Comparison of ENCODE assay signal across 1 cellular context in genomic region chr16:71623597-71623996, GRCh38.
A peak's percentile ranks its signal among the peaks of the same experiment; 100 is the strongest.
TF ChIP-seq lines count a peak whose summit lies in the region.

No MANE protein-coding gene starts in this region.

TF ChIP-seq in HepG2, 621 proteins besides CTCF, POLR2A, EP300 and RAD21 (continues in another document):
- TF ChIP-seq ZNF263 (CRISPR knock-in tag; IDR thresholded peaks at IDR 0.05) (no peak), AHDC1 (CRISPR knock-in tag; IDR thresholded peaks at IDR 0.05; ENCODE audit: borderline replicate concordance) (peak; percentile 20; the same call in 1 of the 2 replicates), ZXDC (CRISPR knock-in tag; IDR thresholded peaks at IDR 0.05) (no peak), HNF4G (IDR thresholded peaks at IDR 0.05; ENCODE audit: borderline replicate concordance, low read depth, low read length) (peak; percentile 66), HNF4G (CRISPR knock-in tag; IDR thresholded peaks at IDR 0.05; ENCODE audit: borderline replicate concordance, low read depth) (peak; percentile 71; the same call in 1 of the 2 replicates), SALL1 (CRISPR knock-in tag; IDR thresholded peaks at IDR 0.05) (peak; percentile 25; the same call in 1 of the 2 replicates), SAP130 (CRISPR knock-in tag; IDR thresholded peaks at IDR 0.05; ENCODE audit: low read depth) (peak; percentile 65), ZNF607 (CRISPR knock-in tag; IDR thresholded peaks at IDR 0.05; ENCODE audit: borderline replicate concordance) (peak; percentile 41; the same call in 1 of the 2 replicates), NONO (IDR thresholded peaks at IDR 0.05) (no peak), NONO (CRISPR knock-in tag; conservative IDR thresholded peaks at IDR 0.05) (no peak), LCORL (IDR thresholded peaks at IDR 0.05) (no peak), LCORL (CRISPR knock-in tag; IDR thresholded peaks at IDR 0.05) (peak; percentile 75; the same call in 1 of the 2 replicates), ZNF644 (CRISPR knock-in tag; IDR thresholded peaks at IDR 0.05; ENCODE audit: low read depth) (0 out of 2 replicates have a peak, but pooled peaks have one; percentile 38), ZNF430 (CRISPR knock-in tag; IDR thresholded peaks at IDR 0.05) (peak; percentile 59; the same call in 1 of the 2 replicates), MED13 (CRISPR knock-in tag; IDR thresholded peaks at IDR 0.05) (no peak), ZNF484 (CRISPR knock-in tag; IDR thresholded peaks at IDR 0.05; ENCODE audit: borderline replicate concordance, low read depth) (no peak), ZNF331 (CRISPR knock-in tag; IDR thresholded peaks at IDR 0.05) (peak; percentile 57; the same call in 1 of the 2 replicates), HNF4A (CRISPR knock-in tag; IDR thresholded peaks at IDR 0.05) (peak; percentile 84), HDAC2 (CRISPR knock-in tag; IDR thresholded peaks at IDR 0.05) (peak; percentile 53; the same call in 1 of the 2 replicates), CEBPG (CRISPR knock-in tag; IDR thresholded peaks at IDR 0.05) (peak; percentile 48), KMT2A (CRISPR knock-in tag; IDR thresholded peaks at IDR 0.05) (no peak), ZNF281 (CRISPR knock-in tag; IDR thresholded peaks at IDR 0.05; ENCODE audit: borderline replicate concordance) (peak; percentile 8; the same call in 1 of the 2 replicates), PHF21A (CRISPR knock-in tag; IDR thresholded peaks at IDR 0.05) (0 out of 2 replicates have a peak, but pooled peaks have one; percentile 22), ZNF710 (CRISPR knock-in tag; IDR thresholded peaks at IDR 0.05; ENCODE audit: borderline replicate concordance) (peak; percentile 59; the same call in 1 of the 2 replicates), PITX1 (CRISPR knock-in tag; IDR thresholded peaks at IDR 0.05) (peak; percentile 36; the same call in 1 of the 2 replicates), BCL6 (CRISPR knock-in tag; IDR thresholded peaks at IDR 0.05) (peak; percentile 33; the same call in 1 of the 2 replicates), RCOR2 (CRISPR knock-in tag; IDR thresholded peaks at IDR 0.05) (peak; percentile 71), ZMYM4 (CRISPR knock-in tag; IDR thresholded peaks at IDR 0.05) (peak; percentile 58; the same call in 1 of the 2 replicates), AGO1 (IDR thresholded peaks at IDR 0.05; ENCODE audit: low read depth, low read length, poor library complexity, severe bottlenecking) (no peak), ZNF232 (CRISPR knock-in tag; IDR thresholded peaks at IDR 0.05; ENCODE audit: borderline replicate concordance) (peak; percentile 51; the same call in 1 of the 2 replicates), ZNF337 (CRISPR knock-in tag; IDR thresholded peaks at IDR 0.05; ENCODE audit: borderline replicate concordance, low read depth) (0 out of 2 replicates have a peak, but pooled peaks have one; percentile 40), FOXA3 (CRISPR knock-in tag; IDR thresholded peaks at IDR 0.05) (peak; percentile 86), FOXO1 (CRISPR knock-in tag; IDR thresholded peaks at IDR 0.05) (peak; percentile 94), RXRB (CRISPR knock-in tag; IDR thresholded peaks at IDR 0.05; ENCODE audit: borderline replicate concordance) (peak; percentile 55), ZBTB7B (CRISPR knock-in tag; IDR thresholded peaks at IDR 0.05) (peak; percentile 48; the same call in 1 of the 2 replicates), SOX5 (CRISPR knock-in tag; IDR thresholded peaks at IDR 0.05; ENCODE audit: borderline replicate concordance) (peak; percentile 49; the same call in 1 of the 2 replicates), ZNF292 (CRISPR knock-in tag; IDR thresholded peaks at IDR 0.05; ENCODE audit: borderline replicate concordance, low read depth) (peak; percentile 65; the same call in 1 of the 2 replicates)
- TF ChIP-seq, protein P1, sequence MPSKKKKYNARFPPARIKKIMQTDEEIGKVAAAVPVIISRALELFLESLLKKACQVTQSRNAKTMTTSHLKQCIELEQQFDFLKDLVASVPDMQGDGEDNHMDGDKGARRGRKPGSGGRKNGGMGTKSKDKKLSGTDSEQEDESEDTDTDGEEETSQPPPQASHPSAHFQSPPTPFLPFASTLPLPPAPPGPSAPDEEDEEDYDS (CRISPR knock-in tag; IDR thresholded peaks at IDR 0.05) = 0 out of 2 replicates have a peak, but pooled peaks have one; percentile 15
- TF ChIP-seq, protein P2, sequence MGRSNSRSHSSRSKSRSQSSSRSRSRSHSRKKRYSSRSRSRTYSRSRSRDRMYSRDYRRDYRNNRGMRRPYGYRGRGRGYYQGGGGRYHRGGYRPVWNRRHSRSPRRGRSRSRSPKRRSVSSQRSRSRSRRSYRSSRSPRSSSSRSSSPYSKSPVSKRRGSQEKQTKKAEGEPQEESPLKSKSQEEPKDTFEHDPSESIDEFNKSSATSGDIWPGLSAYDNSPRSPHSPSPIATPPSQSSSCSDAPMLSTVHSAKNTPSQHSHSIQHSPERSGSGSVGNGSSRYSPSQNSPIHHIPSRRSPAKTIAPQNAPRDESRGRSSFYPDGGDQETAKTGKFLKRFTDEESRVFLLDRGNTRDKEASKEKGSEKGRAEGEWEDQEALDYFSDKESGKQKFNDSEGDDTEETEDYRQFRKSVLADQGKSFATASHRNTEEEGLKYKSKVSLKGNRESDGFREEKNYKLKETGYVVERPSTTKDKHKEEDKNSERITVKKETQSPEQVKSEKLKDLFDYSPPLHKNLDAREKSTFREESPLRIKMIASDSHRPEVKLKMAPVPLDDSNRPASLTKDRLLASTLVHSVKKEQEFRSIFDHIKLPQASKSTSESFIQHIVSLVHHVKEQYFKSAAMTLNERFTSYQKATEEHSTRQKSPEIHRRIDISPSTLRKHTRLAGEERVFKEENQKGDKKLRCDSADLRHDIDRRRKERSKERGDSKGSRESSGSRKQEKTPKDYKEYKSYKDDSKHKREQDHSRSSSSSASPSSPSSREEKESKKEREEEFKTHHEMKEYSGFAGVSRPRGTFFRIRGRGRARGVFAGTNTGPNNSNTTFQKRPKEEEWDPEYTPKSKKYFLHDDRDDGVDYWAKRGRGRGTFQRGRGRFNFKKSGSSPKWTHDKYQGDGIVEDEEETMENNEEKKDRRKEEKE (IDR thresholded peaks at IDR 0.05) = no peak
- TF ChIP-seq, protein P3, sequence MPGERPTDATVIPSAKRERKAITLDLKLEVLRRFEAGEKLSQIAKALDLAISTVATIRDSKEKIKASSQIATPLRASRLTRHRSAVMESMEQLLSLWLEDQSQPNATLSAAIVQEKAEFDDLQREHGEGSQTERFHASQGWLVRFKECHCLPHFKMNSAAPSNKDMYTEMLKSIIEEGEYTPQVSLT (CRISPR knock-in tag; IDR thresholded peaks at IDR 0.05; ENCODE audit: borderline replicate concordance, low read depth) = no peak
- TF ChIP-seq, protein P4, sequence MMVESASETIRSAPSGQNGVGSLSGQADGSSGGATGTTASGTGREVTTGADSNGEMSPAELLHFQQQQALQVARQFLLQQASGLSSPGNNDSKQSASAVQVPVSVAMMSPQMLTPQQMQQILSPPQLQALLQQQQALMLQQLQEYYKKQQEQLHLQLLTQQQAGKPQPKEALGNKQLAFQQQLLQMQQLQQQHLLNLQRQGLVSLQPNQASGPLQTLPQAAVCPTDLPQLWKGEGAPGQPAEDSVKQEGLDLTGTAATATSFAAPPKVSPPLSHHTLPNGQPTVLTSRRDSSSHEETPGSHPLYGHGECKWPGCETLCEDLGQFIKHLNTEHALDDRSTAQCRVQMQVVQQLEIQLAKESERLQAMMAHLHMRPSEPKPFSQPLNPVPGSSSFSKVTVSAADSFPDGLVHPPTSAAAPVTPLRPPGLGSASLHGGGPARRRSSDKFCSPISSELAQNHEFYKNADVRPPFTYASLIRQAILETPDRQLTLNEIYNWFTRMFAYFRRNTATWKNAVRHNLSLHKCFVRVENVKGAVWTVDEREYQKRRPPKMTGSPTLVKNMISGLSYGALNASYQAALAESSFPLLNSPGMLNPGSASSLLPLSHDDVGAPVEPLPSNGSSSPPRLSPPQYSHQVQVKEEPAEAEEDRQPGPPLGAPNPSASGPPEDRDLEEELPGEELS (CRISPR knock-in tag; IDR thresholded peaks at IDR 0.05) = peak; percentile 86
